Comparison of ENCODE assay signal across 2 cellular contexts in the genomic region with DNA sequence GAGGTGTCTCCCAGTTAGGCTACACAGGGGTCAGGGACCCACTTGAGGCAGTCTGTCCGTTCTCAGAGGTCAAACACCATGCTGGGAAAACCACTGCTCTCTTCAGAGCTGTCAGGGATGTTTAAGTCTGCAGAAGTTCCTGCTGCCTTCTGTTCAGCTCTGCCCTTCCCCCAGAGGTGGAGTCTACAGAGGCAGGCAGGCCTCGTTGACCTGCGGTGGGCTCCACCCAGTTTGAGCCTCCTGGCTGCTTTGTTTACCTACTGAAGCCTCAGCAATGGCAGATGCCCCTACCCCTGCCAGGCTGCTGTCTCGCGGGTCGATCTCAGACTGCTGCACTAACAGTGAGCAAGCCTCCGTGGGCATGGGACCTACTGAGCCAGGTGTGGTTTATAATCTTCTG.
TF ChIP-seq lines count a peak whose summit lies in the region.

No MANE protein-coding gene starts in this region.

TF ChIP-seq in GM23338, 12 proteins besides CTCF, POLR2A, EP300 and RAD21:
- TF ChIP-seq CREB1 (CRISPR knock-in tag; IDR thresholded peaks at IDR 0.05; ENCODE audit: low read depth) = no peak
- TF ChIP-seq EZH2phosphoT487 (IDR thresholded peaks at IDR 0.05; ENCODE audit: unreplicated experiment) = no peak
- TF ChIP-seq STAT1 (IDR thresholded peaks at IDR 0.05; ENCODE audit: unreplicated experiment) = no peak
- no peak for TF ChIP-seq JUNB (IDR thresholded peaks at IDR 0.05; ENCODE audit: unreplicated experiment)
- TF ChIP-seq, protein P1, sequence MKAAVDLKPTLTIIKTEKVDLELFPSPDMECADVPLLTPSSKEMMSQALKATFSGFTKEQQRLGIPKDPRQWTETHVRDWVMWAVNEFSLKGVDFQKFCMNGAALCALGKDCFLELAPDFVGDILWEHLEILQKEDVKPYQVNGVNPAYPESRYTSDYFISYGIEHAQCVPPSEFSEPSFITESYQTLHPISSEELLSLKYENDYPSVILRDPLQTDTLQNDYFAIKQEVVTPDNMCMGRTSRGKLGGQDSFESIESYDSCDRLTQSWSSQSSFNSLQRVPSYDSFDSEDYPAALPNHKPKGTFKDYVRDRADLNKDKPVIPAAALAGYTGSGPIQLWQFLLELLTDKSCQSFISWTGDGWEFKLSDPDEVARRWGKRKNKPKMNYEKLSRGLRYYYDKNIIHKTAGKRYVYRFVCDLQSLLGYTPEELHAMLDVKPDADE (IDR thresholded peaks at IDR 0.05) = no peak
- TF ChIP-seq, protein P2, sequence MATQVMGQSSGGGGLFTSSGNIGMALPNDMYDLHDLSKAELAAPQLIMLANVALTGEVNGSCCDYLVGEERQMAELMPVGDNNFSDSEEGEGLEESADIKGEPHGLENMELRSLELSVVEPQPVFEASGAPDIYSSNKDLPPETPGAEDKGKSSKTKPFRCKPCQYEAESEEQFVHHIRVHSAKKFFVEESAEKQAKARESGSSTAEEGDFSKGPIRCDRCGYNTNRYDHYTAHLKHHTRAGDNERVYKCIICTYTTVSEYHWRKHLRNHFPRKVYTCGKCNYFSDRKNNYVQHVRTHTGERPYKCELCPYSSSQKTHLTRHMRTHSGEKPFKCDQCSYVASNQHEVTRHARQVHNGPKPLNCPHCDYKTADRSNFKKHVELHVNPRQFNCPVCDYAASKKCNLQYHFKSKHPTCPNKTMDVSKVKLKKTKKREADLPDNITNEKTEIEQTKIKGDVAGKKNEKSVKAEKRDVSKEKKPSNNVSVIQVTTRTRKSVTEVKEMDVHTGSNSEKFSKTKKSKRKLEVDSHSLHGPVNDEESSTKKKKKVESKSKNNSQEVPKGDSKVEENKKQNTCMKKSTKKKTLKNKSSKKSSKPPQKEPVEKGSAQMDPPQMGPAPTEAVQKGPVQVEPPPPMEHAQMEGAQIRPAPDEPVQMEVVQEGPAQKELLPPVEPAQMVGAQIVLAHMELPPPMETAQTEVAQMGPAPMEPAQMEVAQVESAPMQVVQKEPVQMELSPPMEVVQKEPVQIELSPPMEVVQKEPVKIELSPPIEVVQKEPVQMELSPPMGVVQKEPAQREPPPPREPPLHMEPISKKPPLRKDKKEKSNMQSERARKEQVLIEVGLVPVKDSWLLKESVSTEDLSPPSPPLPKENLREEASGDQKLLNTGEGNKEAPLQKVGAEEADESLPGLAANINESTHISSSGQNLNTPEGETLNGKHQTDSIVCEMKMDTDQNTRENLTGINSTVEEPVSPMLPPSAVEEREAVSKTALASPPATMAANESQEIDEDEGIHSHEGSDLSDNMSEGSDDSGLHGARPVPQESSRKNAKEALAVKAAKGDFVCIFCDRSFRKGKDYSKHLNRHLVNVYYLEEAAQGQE (IDR thresholded peaks at IDR 0.05; ENCODE audit: unreplicated experiment) = no peak
- TF ChIP-seq EZH2 (IDR thresholded peaks at IDR 0.05; ENCODE audit: low read depth, unreplicated experiment) = no peak
- TF ChIP-seq ZNF114 (CRISPR knock-in tag; IDR thresholded peaks at IDR 0.05) = no peak

TF ChIP-seq in H1, 55 proteins besides CTCF, POLR2A, EP300 and RAD21:
- TF ChIP-seq JUND (IDR thresholded peaks at IDR 0.05; ENCODE audit: low read length) = no peak
- no peak for TF ChIP-seq GTF2F1 (IDR thresholded peaks at IDR 0.05; ENCODE audit: borderline replicate concordance, low read depth, low read length)
- no peak for TF ChIP-seq NANOG (IDR thresholded peaks at IDR 0.05; ENCODE audit: insufficient read depth, low read depth, low read length, poor library complexity, severe bottlenecking)
- TF ChIP-seq FOSL1 (IDR thresholded peaks at IDR 0.05; ENCODE audit: insufficient read depth, low read depth, low read length) = no peak
- no peak for TF ChIP-seq RFX5 (IDR thresholded peaks at IDR 0.05; ENCODE audit: borderline replicate concordance, low read depth, low read length)
- TF ChIP-seq CBX5 (IDR thresholded peaks at IDR 0.05; ENCODE audit: low read depth, low read length) = no peak
- no peak for TF ChIP-seq SUZ12 (IDR thresholded peaks at IDR 0.05; ENCODE audit: low read length)
- TF ChIP-seq GABPA (IDR thresholded peaks at IDR 0.05; ENCODE audit: borderline replicate concordance, insufficient read depth, low read length) = no peak
- TF ChIP-seq TBP (IDR thresholded peaks at IDR 0.05; ENCODE audit: low read depth, low read length) = no peak
- no peak for TF ChIP-seq CEBPB (IDR thresholded peaks at IDR 0.05; ENCODE audit: low read depth, low read length)
